9 cellular contexts compared by ENCODE assay signal in the genomic region with DNA sequence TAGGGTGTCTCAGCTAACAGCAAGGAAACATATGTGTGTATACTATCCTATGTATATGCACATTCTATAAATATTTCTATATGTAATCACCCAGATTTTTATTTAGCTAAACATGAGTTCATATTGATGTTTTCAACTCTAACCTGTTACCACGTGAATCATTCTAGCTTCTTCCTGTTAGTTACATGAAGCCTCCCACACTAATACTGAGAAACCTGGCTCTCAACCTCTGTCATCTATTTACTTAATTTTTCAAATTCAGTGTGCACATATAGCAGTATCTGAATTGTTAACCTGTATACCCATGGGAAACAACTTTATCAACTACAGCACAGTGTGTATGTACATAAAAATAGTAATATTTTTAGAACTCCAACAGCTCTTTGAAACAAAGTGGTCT. TPM values are rescaled to one million over a fixed set of nuclear protein-coding genes. Genes with fewer than 3 reads are reported as not detected.
"Had no signal": no experiment of that assay in that cellular context is flagged by ENCODE, and none has a peak within 500 bp of the region (broad histone marks: within the 10 kb centered on the region; RNA-seq: fewer than 3 reads in every experiment).

No MANE protein-coding gene starts in this region.

- ATAC-seq: HCT116, HepG2 had no signal

- H3K4me3 Mint-ChIP-seq: HFFc6, IgD-negative memory B cell had no signal

- H3K27me3 Mint-ChIP-seq: IgD-negative memory B cell had no signal

- H3K4me1 Mint-ChIP-seq: IgD-negative memory B cell had no signal

- H3K36me3 ChIP-seq: HAP-1 had no signal

- DNase-seq: GM23248, GOT3, H7, HFFc6 had no signal

- H3K9me3 Mint-ChIP-seq: HFFc6 had no signal

- H3K27ac Mint-ChIP-seq: HFFc6, IgD-negative memory B cell had no signal

- FAIRE-seq: HepG2 had no signal

- H3K4me3 ChIP-seq: GM23248, HAP-1 had no signal

RNA-seq across cellular contexts. Expression of a gene that starts 57.3 kb away (rescaled TPM):
- total RNA-seq: HepG2, HT1080 had no signal
